ENCODE assay signal across 22 cellular contexts in the genomic region with DNA sequence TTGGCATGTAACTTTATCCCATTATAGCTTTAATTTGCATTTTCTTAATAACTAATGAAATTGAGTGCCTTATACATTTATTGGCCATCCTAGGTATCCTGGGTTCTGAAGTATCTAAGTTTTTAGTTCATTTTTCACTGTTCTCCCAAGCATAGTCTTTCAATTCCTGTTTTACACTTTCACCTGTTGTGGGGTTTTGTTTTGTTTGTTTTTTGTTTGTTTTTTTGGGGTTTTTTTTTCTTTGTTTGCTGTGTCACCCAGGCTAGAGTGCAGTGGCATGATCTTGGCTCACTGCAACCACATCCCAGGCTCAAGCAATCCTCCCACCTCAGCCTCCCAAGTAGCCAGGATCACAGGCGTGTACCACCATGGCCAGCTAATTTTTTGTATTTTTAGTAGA.
DNase-seq lines count a peak whose midpoint lies in the region; ATAC-seq lines count a peak whose summit lies in the region.
"Had no signal": no experiment of that assay in that cellular context is flagged by ENCODE, and none has a peak within 500 bp of the region (broad histone marks: within the 10 kb centered on the region; RNA-seq: fewer than 3 reads in every experiment).

No MANE protein-coding gene starts in this region.

- no peak overlapping the region for H2BK5ac ChIP-seq in mesenchymal stem cell (ENCODE audit: low read depth, low read length, poor library complexity, severe bottlenecking)

- no peak overlapping the region for H2AFZ ChIP-seq in mesenchymal stem cell (ENCODE audit: low read depth, low read length)
- H2AFZ ChIP-seq: GM23248 had no signal

- H3K79me1 ChIP-seq in mesenchymal stem cell (replicated peaks; ENCODE audit: low read length, poor library complexity, severe bottlenecking), result no peaks in the 10 kb centered on the region

- no peak overlapping the region for H3K27ac Mint-ChIP-seq in memory B cell
- H3K27ac Mint-ChIP-seq: CD14-positive monocyte; CD4-positive, alpha-beta T cell; CD8-positive, alpha-beta memory T cell had no signal

- no peak overlapping the region for H4K91ac ChIP-seq in mesenchymal stem cell (ENCODE audit: low read length)

- no peak overlapping the region for H3K4me2 ChIP-seq in mesenchymal stem cell (ENCODE audit: low read length, poor library complexity, severe bottlenecking)
- H3K4me2 ChIP-seq: A549; BLaER1 treated with 17β-estradiol and CSF1 and Interleukin-3, amounts not matched to agents 10 nM and 100 nM had no signal

- H3K4me1 Mint-ChIP-seq in memory B cell, result peaks cover 3% of the 10 kb centered on the region
- H3K4me1 Mint-ChIP-seq: CD14-positive monocyte; CD8-positive, alpha-beta memory T cell had no signal

- no peak overlapping the region for H3K18ac ChIP-seq in mesenchymal stem cell (ENCODE audit: low read depth in 1 of 2, low read length in 2 of 2)

- no peak overlapping the region for H3K27ac ChIP-seq in mesenchymal stem cell (ENCODE audit: low read length, poor library complexity, severe bottlenecking)
- H3K27ac ChIP-seq: A549; BLaER1 treated with 17β-estradiol and CSF1 and Interleukin-3, amounts not matched to agents 10 nM and 100 nM; GM23248 had no signal

- H2BK15ac ChIP-seq in mesenchymal stem cell (ENCODE audit: low read depth, poor library complexity, severe bottlenecking), result no peak overlapping the region

- H3K9me3 ChIP-seq in mesenchymal stem cell (ENCODE audit: control insufficient read depth, low read length), result no peaks in the 10 kb centered on the region
- H3K9me3 ChIP-seq: A549, BE2C had no signal

- H3K4me3 Mint-ChIP-seq in memory B cell, result no peak overlapping the region
- H3K4me3 Mint-ChIP-seq: CD14-positive monocyte; CD4-positive, alpha-beta T cell; CD8-positive, alpha-beta memory T cell had no signal

- H3K27me3 ChIP-seq in mesenchymal stem cell (ENCODE audit: control insufficient read depth in 1 of 2, insufficient read depth in 1 of 2, low read length in 2 of 2), result no peaks in the 10 kb centered on the region
- H3K27me3 ChIP-seq: BE2C; BLaER1 treated with 17β-estradiol and CSF1 and Interleukin-3, amounts not matched to agents 10 nM and 100 nM had no signal

- H3K27me3 Mint-ChIP-seq in memory B cell, result peaks cover 2% of the 10 kb centered on the region
- H3K27me3 Mint-ChIP-seq: CD4-positive, alpha-beta T cell had no signal

- H3K14ac ChIP-seq in mesenchymal stem cell (ENCODE audit: low read length in 2 of 2), result no peak overlapping the region

- H2BK12ac ChIP-seq in mesenchymal stem cell (ENCODE audit: low read length in 2 of 2), result no peak overlapping the region

- H3K4me1 ChIP-seq in mesenchymal stem cell (ENCODE audit: control insufficient read depth, insufficient read depth, low read depth, low read length), result no peaks in the 10 kb centered on the region
- H3K4me1 ChIP-seq: A549; BE2C; BLaER1 treated with 17β-estradiol and CSF1 and Interleukin-3, amounts not matched to agents 10 nM and 100 nM had no signal

- no peak overlapping the region for H3K4ac ChIP-seq in mesenchymal stem cell (ENCODE audit: low read depth in 1 of 2, low read length in 2 of 2)

- no peaks in the 10 kb centered on the region for H3K9me3 Mint-ChIP-seq in memory B cell
- H3K9me3 Mint-ChIP-seq: CD4-positive, alpha-beta T cell; CD8-positive, alpha-beta memory T cell had no signal

- no peaks in the 10 kb centered on the region for H3K36me3 ChIP-seq in mesenchymal stem cell (ENCODE audit: control insufficient read depth in 1 of 2, insufficient read depth in 2 of 2, low read depth in 1 of 2, low read length in 2 of 2)
- H3K36me3 ChIP-seq: BE2C; BLaER1 treated with 17β-estradiol and CSF1 and Interleukin-3, amounts not matched to agents 10 nM and 100 nM had no signal

- no peak overlapping the region for H3K9ac ChIP-seq in mesenchymal stem cell (ENCODE audit: low read length)
- H3K9ac ChIP-seq: BLaER1 treated with 17β-estradiol and CSF1 and Interleukin-3, amounts not matched to agents 10 nM and 100 nM; GM23248 had no signal

- no peak overlapping the region for H3K4me3 ChIP-seq in mesenchymal stem cell (ENCODE audit: insufficient read depth in 1 of 2, low read depth in 1 of 2, low read length in 2 of 2)
- H3K4me3 ChIP-seq: A549; BLaER1 treated with 17β-estradiol and CSF1 and Interleukin-3, amounts not matched to agents 10 nM and 100 nM; GM23248 had no signal

- H2AK5ac ChIP-seq in mesenchymal stem cell (ENCODE audit: low read length, severe bottlenecking), result no peak overlapping the region

- ATAC-seq in GM18868 (IDR thresholded peaks at IDR 0.05; ENCODE audit: unreplicated experiment), result peak; percentile 53
- ATAC-seq in HG02973 (IDR thresholded peaks at IDR 0.05; ENCODE audit: unreplicated experiment), result peak; percentile 46
- ATAC-seq in memory B cell (ENCODE audit: low read depth), result peak; percentile 43
- ATAC-seq: A549 had no signal

- no peak overlapping the region for H2BK120ac ChIP-seq in mesenchymal stem cell (ENCODE audit: low read depth, low read length)

- WGBS in mesenchymal stem cell, result no CpG with 5 or more reads among the region's 1 CpG

- H3K36me3 Mint-ChIP-seq in memory B cell, result no peaks in the 10 kb centered on the region
- H3K36me3 Mint-ChIP-seq: CD14-positive monocyte; CD8-positive, alpha-beta memory T cell had no signal

- DNase-seq in memory B cell (ENCODE audit: low spot score in 2 of 2) (no peak), activated T-cell treated with anti-CD3 and anti-CD28 coated beads for 4 hours (no peak), mesenchymal stem cell (no peak)
- no peak for DNase-seq in activated naive CD4-positive, alpha-beta T cell treated with anti-CD3 and anti-CD28 coated beads, Interleukin-2, amount 50 U/mL, for 16 hours
- DNase-seq: 8988T; ACHN; AML-193; BE2C; Calu3; CD4-positive, alpha-beta T cell; CD8-positive, alpha-beta memory T cell; DMS53; DMS79 treated with DMSO at 0.1 percent for 48 hours; GF-D8; GM23248; H7; HCEC 1CT had no signal

- H3K23ac ChIP-seq in mesenchymal stem cell (ENCODE audit: low read length in 2 of 2), result no peak overlapping the region

- no peak overlapping the region for H4K8ac ChIP-seq in mesenchymal stem cell (ENCODE audit: low read length)
